ENCODE assay signal across 8 cellular contexts in the genomic region with DNA sequence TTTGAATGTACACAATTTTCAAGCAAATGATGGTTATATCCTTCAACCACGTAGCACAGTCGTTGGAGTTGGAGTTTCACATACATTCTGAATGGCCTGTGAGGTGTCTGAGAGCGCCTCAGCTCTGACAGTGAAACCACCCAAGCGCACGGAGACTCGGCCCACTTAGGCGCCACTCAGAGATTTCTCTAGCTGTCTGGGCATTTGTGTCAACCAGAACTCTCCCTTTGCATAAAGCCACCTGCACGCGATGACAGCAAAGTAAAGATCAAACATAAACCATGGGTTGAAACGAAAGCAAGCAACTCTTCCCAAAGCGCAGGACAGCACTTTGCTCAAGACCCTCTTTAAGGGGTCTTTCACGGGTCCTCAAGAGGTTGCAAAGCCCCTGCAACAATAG. TPM values are rescaled to one million over a fixed set of nuclear protein-coding genes. Genes with fewer than 3 reads are reported as not detected.
DNase-seq lines count a peak whose midpoint lies in the region; ATAC-seq, FAIRE-seq and TF ChIP-seq lines count a peak whose summit lies in the region.
"Had no signal": no experiment of that assay in that cellular context is flagged by ENCODE, and none has a peak within 500 bp of the region (broad histone marks: within the 10 kb centered on the region; RNA-seq: fewer than 3 reads in every experiment).

No MANE protein-coding gene starts in this region.

- CTCF ChIA-PET in PC-3 (lab: Charles Lee): interaction anchor here (0.7 kb wide), 1 partner anchor 75 kb away, joined by 3 read pairs; no protein-coding TSS in a partner anchor

- DNase-seq in GM12892 (ENCODE audit: insufficient read length): peak; percentile 47
- no peak for DNase-seq in skeletal muscle cell (ENCODE audit: low read depth)
- no peak for DNase-seq in stimulated activated CD4-positive, alpha-beta T cell treated with anti-CD3 and anti-CD28 coated beads, Interleukin-4, amount 100 ng/mL, for 24 hours
- DNase-seq in erythroblast (lab: John Stamatoyannopoulos, UW): no peak
- no peak for DNase-seq in PC-3
- DNase-seq: hippocampal formation had no signal

- H3K27ac ChIP-seq in esophagus (ENCODE audit: low read depth in 2 of 2, low read length in 1 of 2): peak overlapping the region in 1 of 2 donors; percentile 63
- H3K27ac ChIP-seq in PC-3 (ENCODE audit: low read length): no peak overlapping the region

- peak; percentile 90 for FAIRE-seq in GM12892 (lab: Jason Lieb, UNC)

- H3K4me3 ChIP-seq in esophagus (ENCODE audit: low read depth in 1 of 2, low read length in 2 of 2) (peak overlapping the region; percentile 48 to 60), skeletal muscle cell (ENCODE audit: low read depth, low read length) (peak overlapping the region; percentile 49), PC-3 (ENCODE audit: low read length) (no peak overlapping the region)

- no peaks in the 10 kb centered on the region for H3F3A ChIP-seq in PC-3 (ENCODE audit: low read length, unreplicated experiment)

- H3K79me2 ChIP-seq in PC-3 (ENCODE audit: low read length): no peaks in the 10 kb centered on the region

- H3K4me2 ChIP-seq in PC-3 (ENCODE audit: low read length): no peak overlapping the region

- POLR2A ChIA-PET in PC-3 (lab: Charles Lee; ENCODE audit: unreplicated experiment): no interaction called here

- no peaks in the 10 kb centered on the region for H3K9me2 ChIP-seq in PC-3 (replicated peaks; ENCODE audit: low read length)

- TF ChIP-seq CTCF in PC-3 (conservative IDR thresholded peaks at IDR 0.05; ENCODE audit: low read depth, low read length): no peak

- peaks cover 6 to 16% (median 15%) of the 10 kb centered on the region in 3 donors for H3K4me1 Mint-ChIP-seq in IgD-negative memory B cell

- peak overlapping the region; percentile 49 to 91 (median 80) for H3K4me3 Mint-ChIP-seq in IgD-negative memory B cell

- no TSS peak for BruUV-seq in PC-3 (replicated peaks; lab: Mats Ljungman, UMichigan)

- no peak overlapping the region for H3K27ac Mint-ChIP-seq in IgD-negative memory B cell

- TF ChIP-seq POLR2A in GM12892 (IDR thresholded peaks at IDR 0.05; ENCODE audit: low read depth, low read length): no peak
- TF ChIP-seq POLR2A in erythroblast (IDR thresholded peaks at IDR 0.05; ENCODE audit: low read length): no peak

- H3K9ac ChIP-seq in PC-3 (ENCODE audit: low read length): no peak overlapping the region

- intact Hi-C loops in PC-3 (cut with micrococcal nuclease): no loop called here

- H3K27me3 ChIP-seq in esophagus (ENCODE audit: control insufficient read depth in 1 of 2, insufficient read depth in 2 of 2, low read length in 2 of 2): peaks cover 0 to 9% of the 10 kb centered on the region in 2 donors
- peaks cover 40% of the 10 kb centered on the region for H3K27me3 ChIP-seq in PC-3 (ENCODE audit: low read length)

- H3K9me3 ChIP-seq in esophagus (ENCODE audit: control insufficient read depth in 2 of 2, insufficient read depth in 1 of 2, low read depth in 1 of 2, low read length in 1 of 2): no peaks in the 10 kb centered on the region
- no peaks in the 10 kb centered on the region for H3K9me3 ChIP-seq in PC-3 (ENCODE audit: low read length)

- ATAC-seq in PC-3: no peak

- no peaks in the 10 kb centered on the region for H3K36me3 Mint-ChIP-seq in IgD-negative memory B cell

- no peak overlapping the region for H2AFZ ChIP-seq in PC-3 (ENCODE audit: low read length)

- H3K36me3 ChIP-seq in esophagus (ENCODE audit: control insufficient read depth in 2 of 2, insufficient read depth in 2 of 2, low read length in 1 of 2) (no peaks in the 10 kb centered on the region), PC-3 (ENCODE audit: low read depth, low read length) (no peaks in the 10 kb centered on the region)

- peaks cover 47% of the 10 kb centered on the region for H3K27me3 Mint-ChIP-seq in IgD-negative memory B cell

- H3K4me1 ChIP-seq in esophagus (ENCODE audit: control insufficient read depth in 2 of 2, insufficient read depth in 2 of 2, low read length in 1 of 2): peaks cover 3 to 15% of the 10 kb centered on the region in 2 donors
- H3K4me1 ChIP-seq in PC-3 (ENCODE audit: insufficient read depth, low read length): no peaks in the 10 kb centered on the region

- peaks cover 0 to 1% (median 0%) of the 10 kb centered on the region in 3 donors for H3K9me3 Mint-ChIP-seq in IgD-negative memory B cell

- WGBS in esophagus, 2 donors: 24 to 27% methylated on average over 12 of the region's 12 CpGs

- no peaks in the 10 kb centered on the region for H4K20me1 ChIP-seq in PC-3 (ENCODE audit: low read length)

RNA-seq across cellular contexts. Expression of gene SLC6A4, which starts 0.5 kb away (rescaled TPM):
- 3.8 TPM for polyA plus RNA-seq in GM12892 (2012; ENCODE audit: missing spikeins)
- polyA plus RNA-seq in IgD-negative memory B cell (0.13 TPM), esophagus (1 to 10 TPM in 1 of 2 donors, under 1 TPM in 1; 0.35 to 2.3 TPM)
- not detected in 2 replicates for total RNA-seq in PC-3 (2014; rRNA removed)

RNA-seq across cellular contexts. Expression of gene BLMH, which starts 56.8 kb away (rescaled TPM):
- 35.6 TPM for polyA plus RNA-seq in GM12892 (2012; ENCODE audit: missing spikeins)
- polyA plus RNA-seq in IgD-negative memory B cell (7.0 TPM), esophagus (10 to 100 TPM in 1 of 2 donors, 1 to 10 TPM in 1; 8.9 to 23.7 TPM)
- total RNA-seq in PC-3 (2014; rRNA removed): 15.9 and 19.1 TPM in 2 replicates
